20 cellular contexts compared by ENCODE assay signal in the genomic region with DNA sequence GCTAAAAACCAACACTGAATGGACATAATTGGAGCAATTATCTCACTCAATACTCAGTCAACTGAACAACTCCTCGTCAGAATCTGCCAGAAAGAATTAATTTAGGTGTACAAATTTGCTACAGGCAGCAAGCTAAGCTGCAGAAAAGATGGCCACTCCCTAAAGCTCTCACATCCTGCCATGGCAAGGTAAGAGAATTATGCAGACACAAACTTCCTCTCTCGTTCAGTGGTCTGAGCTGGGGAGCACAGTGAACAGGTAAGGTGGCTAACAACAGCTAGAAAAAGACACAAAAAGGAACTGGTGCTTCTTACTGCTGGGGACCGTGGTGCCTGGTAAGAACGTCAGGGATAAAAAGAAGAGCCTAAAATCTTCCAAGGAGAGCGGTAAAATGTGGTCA.
DNase-seq lines count a peak whose midpoint lies in the region; ATAC-seq lines count a peak whose summit lies in the region.
"Had no signal": no experiment of that assay in that cellular context is flagged by ENCODE, and none has a peak within 500 bp of the region (broad histone marks: within the 10 kb centered on the region; RNA-seq: fewer than 3 reads in every experiment).

No MANE protein-coding gene starts in this region.

- no peaks in the 10 kb centered on the region for H3K9me3 Mint-ChIP-seq in CD4-positive, alpha-beta memory T cell
- H3K9me3 Mint-ChIP-seq: brain; stimulated activated naive CD8-positive, alpha-beta T cell treated with anti-CD3 and anti-CD28 coated beads, Interleukin-15, Interleukin-2, amounts not matched to agents 100 ng/mL and 50 ng/mL, for 24 hours had no signal

- H3K36me3 Mint-ChIP-seq in CD4-positive, alpha-beta memory T cell: peaks cover 16 to 32% of the 10 kb centered on the region in 2 donors

- H3K27me3 ChIP-seq in CD4-positive, alpha-beta memory T cell (ENCODE audit: insufficient read depth, low read length): no peaks in the 10 kb centered on the region
- H3K27me3 ChIP-seq in mesenchymal stem cell (ENCODE audit: control insufficient read depth in 1 of 2, insufficient read depth in 1 of 2, low read length in 2 of 2): no peaks in the 10 kb centered on the region
- H3K27me3 ChIP-seq: sigmoid colon had no signal

- H2BK15ac ChIP-seq in mesenchymal stem cell (ENCODE audit: low read depth, poor library complexity, severe bottlenecking): no peak overlapping the region

- peak overlapping the region; percentile 14 to 57 for H3K18ac ChIP-seq in mesenchymal stem cell (ENCODE audit: low read depth in 1 of 2, low read length in 2 of 2)

- no peak overlapping the region for H3K27ac ChIP-seq in CD4-positive, alpha-beta memory T cell (ENCODE audit: low read depth, low read length)
- H3K27ac ChIP-seq in mesenchymal stem cell (ENCODE audit: low read length, poor library complexity, severe bottlenecking): no peak overlapping the region
- H3K27ac ChIP-seq: sigmoid colon, SK-N-MC had no signal

- peak overlapping the region; percentile 70 for H4K91ac ChIP-seq in mesenchymal stem cell (ENCODE audit: low read length)

- H3K79me1 ChIP-seq in mesenchymal stem cell (replicated peaks; ENCODE audit: low read length, poor library complexity, severe bottlenecking): peaks cover 20% of the 10 kb centered on the region

- no peak overlapping the region for H2BK120ac ChIP-seq in mesenchymal stem cell (ENCODE audit: low read depth, low read length)

- peak in 2 of 3 experiments; percentile 34 to 77 for DNase-seq in NCI-H1417 (lab: John Stamatoyannopoulos, UW)
- DNase-seq in NCI-H1417 treated with DMSO at 0.1 percent for 48 hours (lab: John Stamatoyannopoulos, UW): no peak
- DNase-seq in CD4-positive, alpha-beta memory T cell: peak in 1 of 5 donors; percentile 10
- DNase-seq in NCI-H748 (lab: John Stamatoyannopoulos, UW; ENCODE audit: unreplicated experiment): peak; percentile 90
- no peak for DNase-seq in mesenchymal stem cell
- no peak for DNase-seq in NCI-H1694 (lab: John Stamatoyannopoulos, UW)
- DNase-seq: activated CD4-positive, alpha-beta T cell treated with anti-CD3 and anti-CD28 coated beads, Interleukin-2, amount 50 U/mL, for 1 hour; HCEC 1CT; kidney; NCI-H1048; NCI-H2081 treated with DMSO at 0.1 percent for 48 hours; NCI-H510A treated with DMSO at 0.1 percent for 48 hours; posterior cingulate gyrus; sigmoid colon; T-helper 2 cell had no signal

- H3K36me3 ChIP-seq in CD4-positive, alpha-beta memory T cell (ENCODE audit: insufficient read depth, low read length): no peaks in the 10 kb centered on the region
- peaks cover 0 to 6% of the 10 kb centered on the region in 2 experiments for H3K36me3 ChIP-seq in mesenchymal stem cell (ENCODE audit: control insufficient read depth in 1 of 2, insufficient read depth in 2 of 2, low read depth in 1 of 2, low read length in 2 of 2)
- H3K36me3 ChIP-seq: sigmoid colon had no signal

- no peak overlapping the region for H2BK5ac ChIP-seq in mesenchymal stem cell (ENCODE audit: low read depth, low read length, poor library complexity, severe bottlenecking)

- H3K27ac Mint-ChIP-seq in CD4-positive, alpha-beta memory T cell: peak overlapping the region in 5 of 7 donors; percentile 2 to 89 (median 80)
- H3K27ac Mint-ChIP-seq: stimulated activated naive CD8-positive, alpha-beta T cell treated with anti-CD3 and anti-CD28 coated beads, Interleukin-15, Interleukin-2, amounts not matched to agents 100 ng/mL and 50 ng/mL, for 24 hours had no signal

- H3K9ac ChIP-seq in mesenchymal stem cell (ENCODE audit: low read length): no peak overlapping the region

- ATAC-seq in HG02973 (IDR thresholded peaks at IDR 0.05; ENCODE audit: unreplicated experiment) (no peak), GM19035 (IDR thresholded peaks at IDR 0.05; ENCODE audit: unreplicated experiment) (no peak)

- peak overlapping the region; percentile 63 to 78 for H2BK12ac ChIP-seq in mesenchymal stem cell (ENCODE audit: low read length in 2 of 2)

- peak overlapping the region in 1 of 2 experiments; percentile 49 for H3K4ac ChIP-seq in mesenchymal stem cell (ENCODE audit: low read depth in 1 of 2, low read length in 2 of 2)

- no peak overlapping the region for H2AFZ ChIP-seq in mesenchymal stem cell (ENCODE audit: low read depth, low read length)

- 83% methylated on average over 5 of the region's 5 CpGs for WGBS in mesenchymal stem cell

- peaks cover 11 to 26% (median 22%) of the 10 kb centered on the region in 4 donors for H3K4me1 Mint-ChIP-seq in CD4-positive, alpha-beta memory T cell

- H3K9me3 ChIP-seq in CD4-positive, alpha-beta memory T cell (ENCODE audit: control insufficient read depth in 1 of 2, low read length in 2 of 2): no peaks in the 10 kb centered on the region
- H3K9me3 ChIP-seq in mesenchymal stem cell (ENCODE audit: control insufficient read depth, low read length): no peaks in the 10 kb centered on the region
- H3K9me3 ChIP-seq: sigmoid colon had no signal

- H4K8ac ChIP-seq in mesenchymal stem cell (ENCODE audit: low read length): no peak overlapping the region

- peak overlapping the region; percentile 95 for H2AK5ac ChIP-seq in mesenchymal stem cell (ENCODE audit: low read length, severe bottlenecking)

- H3K23ac ChIP-seq in mesenchymal stem cell (ENCODE audit: low read length in 2 of 2): no peak overlapping the region

- POLR2A ChIA-PET in CD4-positive, alpha-beta memory T cell (lab: Charles Lee; ENCODE audit: partially characterized antibody): interaction anchor here (1.0 to 1.1 kb wide), 2 partner anchors 54 to 93 kb away, joined by 3 read pairs; no protein-coding TSS in a partner anchor

- H3K27me3 Mint-ChIP-seq in CD4-positive, alpha-beta memory T cell: no peaks in the 10 kb centered on the region
- H3K27me3 Mint-ChIP-seq: brain had no signal

- CTCF ChIA-PET in CD4-positive, alpha-beta memory T cell (lab: Charles Lee; ENCODE audit: partially characterized antibody): interaction anchor here (0.9 to 1.7 kb wide), 6 partner anchors 13 to 127 kb away, joined by 3 to 6 read pairs (median 3); no protein-coding TSS in a partner anchor

- H3K4me2 ChIP-seq in mesenchymal stem cell (ENCODE audit: low read length, poor library complexity, severe bottlenecking): no peak overlapping the region

- intact Hi-C loops in CD4-positive, alpha-beta memory T cell (cut with micrococcal nuclease): no loop called here

- no peak overlapping the region for H3K4me3 ChIP-seq in CD4-positive, alpha-beta memory T cell (ENCODE audit: low read length in 2 of 2)
- no peak overlapping the region for H3K4me3 ChIP-seq in mesenchymal stem cell (ENCODE audit: insufficient read depth in 1 of 2, low read depth in 1 of 2, low read length in 2 of 2)
- H3K4me3 ChIP-seq: sigmoid colon, SK-N-MC had no signal

- H3K4me1 ChIP-seq in CD4-positive, alpha-beta memory T cell (ENCODE audit: insufficient read depth, low read length): peaks cover 14% of the 10 kb centered on the region
- peaks cover 8% of the 10 kb centered on the region for H3K4me1 ChIP-seq in mesenchymal stem cell (ENCODE audit: control insufficient read depth, insufficient read depth, low read depth, low read length)
- H3K4me1 ChIP-seq: sigmoid colon had no signal

- peak overlapping the region in 3 of 8 donors; percentile 18 to 43 (median 30) for H3K4me3 Mint-ChIP-seq in CD4-positive, alpha-beta memory T cell
- H3K4me3 Mint-ChIP-seq: brain; stimulated activated naive CD8-positive, alpha-beta T cell treated with anti-CD3 and anti-CD28 coated beads, Interleukin-15, Interleukin-2, amounts not matched to agents 100 ng/mL and 50 ng/mL, for 24 hours had no signal

- no peak overlapping the region for H3K14ac ChIP-seq in mesenchymal stem cell (ENCODE audit: low read length in 2 of 2)

Comparison
In these comparisons a context has a peak if more than half of its experiments do, and no peak if none do; other contexts are left out.
1. DNase-seq: peak in NCI-H1417 (2 of 3) and NCI-H748 (single experiment); none in NCI-H1417 treated with DMSO at 0.1 percent for 48 hours (single experiment), mesenchymal stem cell (single experiment) and NCI-H1694 (single experiment).